16 cellular contexts compared by ENCODE assay signal in genomic region chr3:160473978-160474377, GRCh38. TPM values are rescaled to one million over a fixed set of nuclear protein-coding genes. Genes with fewer than 3 reads are reported as not detected.
DNase-seq lines count a peak whose midpoint lies in the region; ATAC-seq and TF ChIP-seq lines count a peak whose summit lies in the region.
"Had no signal": no experiment of that assay in that cellular context is flagged by ENCODE, and none has a peak within 500 bp of the region (broad histone marks: within the 10 kb centered on the region; RNA-seq: fewer than 3 reads in every experiment).

No MANE protein-coding gene starts in this region.

- POLR2A ChIA-PET in SK-N-SH (lab: Yijun Ruan, JAX): no interaction called here

- H2BK120ac ChIP-seq in mesenchymal stem cell (ENCODE audit: low read depth, low read length): no peak overlapping the region

- H2BK15ac ChIP-seq in mesenchymal stem cell (ENCODE audit: low read depth, poor library complexity, severe bottlenecking): no peak overlapping the region

- WGBS in SK-N-SH (ENCODE audit: low lambda C conversion rate): 13% methylated on average over 1 of the region's 1 CpG
- WGBS in mesenchymal stem cell: 84% methylated on average over 1 of the region's 1 CpG
- 88% methylated on average over 1 of the region's 1 CpG for WGBS in thyroid gland, 2 donors

- no peak for ATAC-seq in stimulated activated naive CD8-positive, alpha-beta T cell treated with anti-CD3 and anti-CD28 coated beads, Interleukin-15, Interleukin-2, amounts not matched to agents 100 U/mL and 50 U/mL, for 24 hours
- ATAC-seq: activated CD8-positive, alpha-beta T cell treated with anti-CD3 and anti-CD28 coated beads, Interleukin-2, amount 10 ng/mL, durations not matched to agents 7 days and 5 days; CD8-positive, alpha-beta T cell; left lung had no signal

- H3K36me3 ChIP-seq in SK-N-SH (replicated peaks in 1 of 2; ENCODE audit: control insufficient read depth in 1 of 2, insufficient read depth in 2 of 2, low read length in 1 of 2) (no peaks in the 10 kb centered on the region), fibroblast of lung (ENCODE audit: control insufficient read depth, insufficient read depth, low read length) (no peaks in the 10 kb centered on the region), skeletal muscle satellite cell (ENCODE audit: insufficient read depth, low read length) (no peaks in the 10 kb centered on the region), mesenchymal stem cell (ENCODE audit: control insufficient read depth in 1 of 2, insufficient read depth in 2 of 2, low read depth in 1 of 2, low read length in 2 of 2) (no peaks in the 10 kb centered on the region), thyroid gland (no peaks in the 10 kb centered on the region), HAP-1 (replicated peaks) (no peaks in the 10 kb centered on the region)
- H3K36me3 ChIP-seq: left lung, tibial artery had no signal

- no peak overlapping the region for H3K23ac ChIP-seq in mesenchymal stem cell (ENCODE audit: low read length in 2 of 2)

- no peak overlapping the region for H4K8ac ChIP-seq in mesenchymal stem cell (ENCODE audit: low read length)

- DNase-seq in GM04504 (ENCODE audit: low read depth) (peak; percentile 90), SK-N-SH (peak; percentile 71), fibroblast of lung (ENCODE audit: low read depth in 2 of 2) (peak; percentile 90 to 95), mesenchymal stem cell (no peak), thyroid gland (no peak), HAP-1 (ENCODE audit: low spot score in 2 of 2) (no peak)
- DNase-seq in stimulated activated naive CD8-positive, alpha-beta T cell treated with anti-CD3 and anti-CD28 coated beads, Interleukin-15, Interleukin-2, amounts not matched to agents 100 U/mL and 50 U/mL, for 24 hours: no peak
- DNase-seq: activated CD8-positive, alpha-beta T cell treated with anti-CD3 and anti-CD28 coated beads, Interleukin-2, amount 10 ng/mL, durations not matched to agents 7 days and 5 days; activated gamma-delta T cell; CD8-positive, alpha-beta T cell; hypothalamus; left lung; NCI-H1417; stimulated activated CD4-positive, alpha-beta T cell treated with anti-CD3 and anti-CD28 coated beads, Interleukin-1b, Interleukin-23, amount 100 ng/mL, for 48 hours; tibial artery had no signal

- peak; percentile 22 to 85; a peak in 2 of 4 replicates for TF ChIP-seq EP300 in SK-N-SH (IDR thresholded peaks at IDR 0.05; ENCODE audit: borderline replicate concordance in 1 of 2, low read depth in 1 of 2, low read length in 1 of 2)

- intact Hi-C loops in thyroid gland (cut with DNase I): no loop called here

- no peak overlapping the region for H3K18ac ChIP-seq in mesenchymal stem cell (ENCODE audit: low read depth in 1 of 2, low read length in 2 of 2)

- H2BK12ac ChIP-seq in mesenchymal stem cell (ENCODE audit: low read length in 2 of 2): no peak overlapping the region

- H2BK5ac ChIP-seq in mesenchymal stem cell (ENCODE audit: low read depth, low read length, poor library complexity, severe bottlenecking): no peak overlapping the region

- H3K4me2 ChIP-seq in SK-N-SH (peak overlapping the region; percentile 64), fibroblast of lung (ENCODE audit: extremely low read depth, insufficient read depth, low read length) (peak overlapping the region; percentile 7), skeletal muscle satellite cell (ENCODE audit: low read length) (peak overlapping the region; percentile 55), mesenchymal stem cell (ENCODE audit: low read length, poor library complexity, severe bottlenecking) (no peak overlapping the region)

- H3K79me2 ChIP-seq in SK-N-SH (ENCODE audit: insufficient read depth) (no peaks in the 10 kb centered on the region), fibroblast of lung (ENCODE audit: control insufficient read depth, insufficient read depth, low read length) (no peaks in the 10 kb centered on the region)

- in situ Hi-C loops in HAP-1 (cut with MboI; ENCODE audit: low sequenced_read_pairs): no loop called here

- H4K91ac ChIP-seq in mesenchymal stem cell (ENCODE audit: low read length): no peak overlapping the region

- H2AK5ac ChIP-seq in mesenchymal stem cell (ENCODE audit: low read length, severe bottlenecking): no peak overlapping the region

- no peaks in the 10 kb centered on the region for H3K9me3 ChIP-seq in SK-N-SH
- no peaks in the 10 kb centered on the region for H3K9me3 ChIP-seq in fibroblast of lung (ENCODE audit: control insufficient read depth, insufficient read depth, low read depth, low read length)
- no peaks in the 10 kb centered on the region for H3K9me3 ChIP-seq in skeletal muscle satellite cell (replicated peaks; ENCODE audit: low read length)
- H3K9me3 ChIP-seq in mesenchymal stem cell (ENCODE audit: control insufficient read depth, low read length): peaks cover 8% of the 10 kb centered on the region
- H3K9me3 ChIP-seq in thyroid gland: no peaks in the 10 kb centered on the region
- H3K9me3 ChIP-seq in HAP-1: peaks cover 14% of the 10 kb centered on the region; the same call in 1 of the 2 replicates
- H3K9me3 ChIP-seq: tibial artery had no signal

- no peak for TF ChIP-seq POLR2A in thyroid gland (IDR thresholded peaks at IDR 0.05)

- H3K4ac ChIP-seq in mesenchymal stem cell (ENCODE audit: low read depth in 1 of 2, low read length in 2 of 2): no peak overlapping the region

- H4K20me1 ChIP-seq in SK-N-SH (ENCODE audit: insufficient read depth): no peaks in the 10 kb centered on the region
- no peaks in the 10 kb centered on the region for H4K20me1 ChIP-seq in fibroblast of lung (ENCODE audit: control insufficient read depth, extremely low read depth, insufficient read depth, low read length)

- H3K27ac ChIP-seq in SK-N-SH (ENCODE audit: low read depth in 2 of 2, low read length in 1 of 2): peak overlapping the region; percentile 80 to 98
- peak overlapping the region; percentile 66 for H3K27ac ChIP-seq in fibroblast of lung (ENCODE audit: insufficient read depth, low read length)
- no peak overlapping the region for H3K27ac ChIP-seq in mesenchymal stem cell (ENCODE audit: low read length, poor library complexity, severe bottlenecking)
- no peak overlapping the region for H3K27ac ChIP-seq in thyroid gland
- H3K27ac ChIP-seq: left lung, tibial artery had no signal

- H3K4me1 ChIP-seq in SK-N-SH (ENCODE audit: control insufficient read depth in 1 of 2, insufficient read depth in 2 of 2, low read depth in 1 of 2, low read length in 1 of 2) (peaks cover 22 to 23% of the 10 kb centered on the region in 2 experiments), fibroblast of lung (ENCODE audit: control insufficient read depth, extremely low read depth, insufficient read depth, low read length) (peaks cover 21% of the 10 kb centered on the region), skeletal muscle satellite cell (ENCODE audit: control insufficient read depth, insufficient read depth, low read length) (peaks cover 32% of the 10 kb centered on the region), mesenchymal stem cell (ENCODE audit: control insufficient read depth, insufficient read depth, low read depth, low read length) (peaks cover 2% of the 10 kb centered on the region), thyroid gland (no peaks in the 10 kb centered on the region), HAP-1 (no peaks in the 10 kb centered on the region)
- H3K4me1 ChIP-seq: left lung, tibial artery had no signal

- H3K27me3 ChIP-seq in SK-N-SH (ENCODE audit: insufficient read depth): no peaks in the 10 kb centered on the region
- no peaks in the 10 kb centered on the region for H3K27me3 ChIP-seq in fibroblast of lung (ENCODE audit: control insufficient read depth, insufficient read depth, low read length)
- H3K27me3 ChIP-seq in skeletal muscle satellite cell (ENCODE audit: control insufficient read depth, insufficient read depth, low read length): no peaks in the 10 kb centered on the region
- H3K27me3 ChIP-seq in mesenchymal stem cell (ENCODE audit: control insufficient read depth in 1 of 2, insufficient read depth in 1 of 2, low read length in 2 of 2): no peaks in the 10 kb centered on the region
- H3K27me3 ChIP-seq in thyroid gland: no peaks in the 10 kb centered on the region
- no peaks in the 10 kb centered on the region for H3K27me3 ChIP-seq in HAP-1 (ENCODE audit: low read depth)
- H3K27me3 ChIP-seq: left lung had no signal

- H3K4me3 ChIP-seq in SK-N-SH (ENCODE audit: low read depth in 2 of 2, low read length in 1 of 2): peak overlapping the region in 1 of 2 experiments; percentile 29; a peak in 1 of 4 replicates
- H3K4me3 ChIP-seq in fibroblast of lung (replicated peaks in 1 of 4; ENCODE audit: control extremely low read depth in 1 of 4, insufficient read depth in 1 of 4, low read depth in 3 of 4, low read length in 4 of 4): no peak overlapping the region
- H3K4me3 ChIP-seq in skeletal muscle satellite cell (ENCODE audit: low read length): peak overlapping the region; percentile 4
- H3K4me3 ChIP-seq in mesenchymal stem cell (ENCODE audit: insufficient read depth in 1 of 2, low read depth in 1 of 2, low read length in 2 of 2): peak overlapping the region in 1 of 2 experiments; percentile 22
- H3K4me3 ChIP-seq in thyroid gland (replicated peaks in 1 of 3): no peak overlapping the region
- H3K4me3 ChIP-seq in HAP-1: no peak overlapping the region
- H3K4me3 ChIP-seq: left lung, tibial artery had no signal

- H3K79me1 ChIP-seq in mesenchymal stem cell (replicated peaks; ENCODE audit: low read length, poor library complexity, severe bottlenecking): no peaks in the 10 kb centered on the region

- H3K14ac ChIP-seq in mesenchymal stem cell (ENCODE audit: low read length in 2 of 2): no peak overlapping the region

- TF ChIP-seq RAD21 in SK-N-SH (IDR thresholded peaks at IDR 0.05; ENCODE audit: low read length): no peak

- CTCF ChIA-PET in SK-N-SH (lab: Yijun Ruan, JAX): interaction anchor here (1.0 to 1.3 kb wide), 3 partner anchors 9 to 646 kb away, joined by 3 read pairs; no protein-coding TSS in a partner anchor

- peaks cover 49% of the 10 kb centered on the region for H3F3A ChIP-seq in SK-N-SH (replicated peaks; ENCODE audit: insufficient read depth)

- peak overlapping the region; percentile 57; the same call in 1 of the 2 replicates for H2AFZ ChIP-seq in SK-N-SH (ENCODE audit: low read depth)
- no peak overlapping the region for H2AFZ ChIP-seq in fibroblast of lung (ENCODE audit: low read length)
- H2AFZ ChIP-seq in mesenchymal stem cell (ENCODE audit: low read depth, low read length): no peak overlapping the region

- H3K9ac ChIP-seq in SK-N-SH: peak overlapping the region; percentile 50; the same call in 1 of the 2 replicates
- no peak overlapping the region for H3K9ac ChIP-seq in fibroblast of lung (ENCODE audit: insufficient read depth, low read length)
- peak overlapping the region; percentile 8 for H3K9ac ChIP-seq in skeletal muscle satellite cell (ENCODE audit: low read depth, low read length)
- H3K9ac ChIP-seq in mesenchymal stem cell (ENCODE audit: low read length): no peak overlapping the region

- H3K9me2 ChIP-seq in SK-N-SH: no peaks in the 10 kb centered on the region

- TF ChIP-seq CTCF in SK-N-SH (IDR thresholded peaks at IDR 0.05) (no peak), fibroblast of lung (conservative IDR thresholded peaks at IDR 0.05 in 1 of 2, IDR thresholded peaks at IDR 0.05 in 1 of 2; ENCODE audit: low read depth in 1 of 2, low read length in 2 of 2) (no peak), thyroid gland (IDR thresholded peaks at IDR 0.05) (no peak)

RNA-seq across cellular contexts. Expression of gene TRIM59, which starts 24.4 kb away (rescaled TPM):
- polyA plus RNA-seq in SK-N-SH (2012; rRNA removed): 4.1 and 5.3 TPM in 2 replicates
- 5.1 and 6.1 TPM in 2 replicates for polyA plus RNA-seq in SK-N-SH (2012; cell fraction: cytosol; rRNA removed)
- polyA plus RNA-seq in SK-N-SH (2012; cell fraction: nucleus; rRNA removed): 4.1 and 6.0 TPM in 2 replicates
- total RNA-seq in fibroblast of lung: 15.2 and 31.2 TPM in 2 replicates
- polyA plus RNA-seq in fibroblast of lung: 13.6 and 20.0 TPM in 2 replicates
- polyA plus RNA-seq in fibroblast of lung (2012): 11.2 and 16.2 TPM in 2 replicates
- polyA minus RNA-seq in fibroblast of lung (ENCODE audit: low replicate concordance): 10.6 and 10.9 TPM in 2 replicates
- total RNA-seq in skeletal muscle satellite cell (2012; rRNA removed): 14.2 and 15.7 TPM in 2 replicates
- polyA plus RNA-seq in mesenchymal stem cell (2013, experiment 1 of 2): 11.1 TPM
- 9.7 TPM for polyA plus RNA-seq in mesenchymal stem cell (2013, experiment 2 of 2)
- total RNA-seq in thyroid gland: 1 to 10 TPM; 3.3 to 5.6 (median 3.8) TPM

Comparison
In these comparisons a context has a peak if more than half of its experiments do, and no peak if none do; other contexts are left out.
1. DNase-seq: peak in GM04504 (single experiment), SK-N-SH (single experiment) and fibroblast of lung (2 of 2); none in mesenchymal stem cell (single experiment), thyroid gland (0 of 2), stimulated activated naive CD8-positive, alpha-beta T cell treated with anti-CD3 and anti-CD28 coated beads, Interleukin-15, Interleukin-2, amounts not matched to agents 100 U/mL and 50 U/mL, for 24 hours (single experiment) and HAP-1 (0 of 2).
2. H3K27ac ChIP-seq: peak in SK-N-SH (2 of 2) and fibroblast of lung (single experiment); none in mesenchymal stem cell (single experiment) and thyroid gland (0 of 3).
3. H3K9ac ChIP-seq: peak in SK-N-SH (single experiment) and skeletal muscle satellite cell (single experiment); none in fibroblast of lung (single experiment) and mesenchymal stem cell (single experiment).